ENCODE assay signal across 1 cellular context in genomic region chr16:11742041-11742535, GRCh38.
TF ChIP-seq lines count a peak whose summit lies in the region.

No MANE protein-coding gene starts in this region.

TF ChIP-seq in GM12878, 131 proteins besides CTCF, POLR2A, EP300 and RAD21 (continued from another document):
- TF ChIP-seq ZBTB4 (CRISPR knock-in tag; IDR thresholded peaks at IDR 0.05) (no peak), USF1 (IDR thresholded peaks at IDR 0.05; ENCODE audit: borderline replicate concordance, extremely low read length, insufficient read depth, low read depth, low read length) (no peak), RB1 (IDR thresholded peaks at IDR 0.05; ENCODE audit: borderline replicate concordance) (no peak), TCF12 (IDR thresholded peaks at IDR 0.05; ENCODE audit: low read depth, low read length) (no peak), MEF2A (IDR thresholded peaks at IDR 0.05; ENCODE audit: insufficient read depth, low read depth, low read length) (no peak), CEBPB (IDR thresholded peaks at IDR 0.05; ENCODE audit: borderline replicate concordance in 1 of 2, low read depth in 2 of 2, low read length in 2 of 2) (no peak), SREBF2 (IDR thresholded peaks at IDR 0.05; ENCODE audit: low read length) (no peak), EED (IDR thresholded peaks at IDR 0.05; ENCODE audit: low read depth) (no peak), PKNOX1 (IDR thresholded peaks at IDR 0.05) (no peak), CHD1 (IDR thresholded peaks at IDR 0.05; ENCODE audit: low read depth, low read length) (no peak; the same call in 1 of the 2 replicates), PAX5 (IDR thresholded peaks at IDR 0.05; ENCODE audit: borderline replicate concordance, low read depth, low read length) (no peak), CBX5 (IDR thresholded peaks at IDR 0.05; ENCODE audit: low read depth) (no peak), NFYA (IDR thresholded peaks at IDR 0.05; ENCODE audit: borderline replicate concordance, low read depth, low read length) (no peak), FOS (IDR thresholded peaks at IDR 0.05; ENCODE audit: borderline replicate concordance, extremely low read depth, insufficient read length) (no peak), BCLAF1 (IDR thresholded peaks at IDR 0.05) (0 out of 2 replicates have a peak, but pooled peaks have one; percentile 34), E2F8 (IDR thresholded peaks at IDR 0.05; ENCODE audit: low read depth, partially characterized antibody) (no peak), TAF1 (IDR thresholded peaks at IDR 0.05; ENCODE audit: borderline replicate concordance, low read depth, low read length) (0 out of 2 replicates have a peak, but pooled peaks have one; percentile 7)
